Comparison of ENCODE assay signal across 8 cellular contexts in the genomic region with DNA sequence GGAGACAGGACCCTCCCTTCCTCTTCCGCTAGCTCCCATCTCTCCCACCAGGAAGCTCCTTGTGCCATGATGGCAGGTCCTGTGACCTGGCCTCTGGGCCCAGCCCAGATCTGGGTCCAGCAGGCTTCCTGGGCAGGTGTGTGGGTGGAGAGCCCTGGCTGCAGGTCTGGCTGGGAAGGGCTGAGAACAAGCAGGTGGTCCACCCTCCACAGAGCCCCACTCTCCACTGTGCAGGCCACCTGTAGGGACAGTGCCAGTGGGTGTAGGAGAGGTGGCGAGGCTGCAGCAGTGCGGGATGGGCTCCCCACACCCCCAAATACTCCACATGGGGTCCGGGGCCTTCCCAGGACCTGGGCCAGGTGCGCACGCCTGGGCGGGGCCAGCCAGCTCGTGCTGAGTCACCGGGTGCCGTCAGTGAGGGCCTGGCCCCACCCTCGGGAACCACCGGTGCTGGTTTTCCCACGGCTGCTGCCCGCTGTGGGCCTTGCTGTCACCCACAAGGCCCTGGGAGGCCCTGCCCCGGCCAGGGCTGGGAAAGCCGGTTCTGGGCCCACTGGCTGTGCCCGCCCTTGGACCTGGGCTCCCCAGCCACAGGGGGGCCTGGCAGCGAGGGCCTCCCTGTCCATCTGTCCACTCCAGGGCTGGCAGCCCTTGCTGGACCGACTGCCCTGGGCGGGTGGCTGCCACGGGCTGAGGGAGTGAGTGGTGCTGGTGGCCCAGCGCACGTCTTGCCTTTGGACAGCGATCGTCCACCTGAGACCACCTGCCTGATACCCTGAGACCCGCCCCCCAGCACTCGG. TPM values are rescaled to one million over a fixed set of nuclear protein-coding genes. Genes with fewer than 3 reads are reported as not detected.
A peak's percentile ranks its signal among the peaks of the same experiment; 100 is the strongest.
DNase-seq lines count a peak whose midpoint lies in the region; ATAC-seq, FAIRE-seq and TF ChIP-seq lines count a peak whose summit lies in the region.

No MANE protein-coding gene starts in this region.

- no peak overlapping the region for H3K27ac Mint-ChIP-seq in activated naive CD8-positive, alpha-beta T cell treated with anti-CD3 and anti-CD28 coated beads, Interleukin-2, amount 10 ng/mL, durations not matched to agents 7 days and 5 days
- no peak overlapping the region for H3K27ac Mint-ChIP-seq in activated naive CD8-positive, alpha-beta T cell treated with anti-CD3 and anti-CD28 coated beads for 36 hours

- H3K4me2 ChIP-seq in PC-9 = peak overlapping the region; percentile 80

- H3K4me1 Mint-ChIP-seq in activated naive CD8-positive, alpha-beta T cell treated with anti-CD3 and anti-CD28 coated beads, Interleukin-2, amount 10 ng/mL, durations not matched to agents 7 days and 5 days = peaks cover 2% of the 10 kb centered on the region
- H3K4me1 Mint-ChIP-seq in activated naive CD8-positive, alpha-beta T cell treated with anti-CD3 and anti-CD28 coated beads for 36 hours = peaks cover 5% of the 10 kb centered on the region

- no peaks in the 10 kb centered on the region for H3K36me3 Mint-ChIP-seq in activated naive CD8-positive, alpha-beta T cell treated with anti-CD3 and anti-CD28 coated beads, Interleukin-2, amount 10 ng/mL, durations not matched to agents 7 days and 5 days
- H3K36me3 Mint-ChIP-seq in activated naive CD8-positive, alpha-beta T cell treated with anti-CD3 and anti-CD28 coated beads for 36 hours = no peaks in the 10 kb centered on the region

- BruUV-seq in PC-9 (replicated peaks; lab: Mats Ljungman, UMichigan) = TSS peak; percentile 59

- peaks cover 22% of the 10 kb centered on the region; the same call in 1 of the 2 replicates for H3F3A ChIP-seq in PC-9 (ENCODE audit: insufficient read depth, low read depth)

- H3K27ac ChIP-seq in PC-9 (peak overlapping the region; percentile 96), temporal lobe (ENCODE audit: low read depth, low read length) (peak overlapping the region; percentile 17)

- H3K9me3 ChIP-seq in PC-9 (ENCODE audit: insufficient read depth, low read depth) = no peaks in the 10 kb centered on the region

- peak overlapping the region; percentile 35; the same call in 1 of the 2 replicates for H3K4me3 ChIP-seq in PC-9

- CTCF ChIA-PET in PC-9 (lab: Charles Lee) = interaction anchor here (0.6 to 1.8 kb wide), 3 partner anchors 8 to 75 kb away, joined by 4 to 7 read pairs (median 5); partner anchors contain the start of gene NRARP

- H3K4me1 ChIP-seq in PC-9 (replicated peaks; ENCODE audit: insufficient read depth) = peaks cover 48% of the 10 kb centered on the region

- no peaks in the 10 kb centered on the region for H3K36me3 ChIP-seq in PC-9 (ENCODE audit: low read depth)

- peak; percentile 47 for DNase-seq in activated naive CD8-positive, alpha-beta T cell treated with anti-CD3 and anti-CD28 coated beads, Interleukin-2, amount 10 ng/mL, durations not matched to agents 7 days and 5 days
- DNase-seq in activated naive CD8-positive, alpha-beta T cell treated with anti-CD3 and anti-CD28 coated beads for 36 hours = no peak
- DNase-seq in PC-9 (peak; percentile 92 to 99), frontal cortex (ENCODE audit: low spot score in 2 of 2) (peak; percentile 38 to 40), NCI-H446 treated with DMSO at 0.1 percent for 48 hours (lab: John Stamatoyannopoulos, UW) (no peak), activated gamma-delta T cell treated with Interleukin-2 at 50 U/mL for 16 hours (no peak)

- FAIRE-seq in frontal cortex (lab: Jason Lieb, UNC) = no peak

- no peak overlapping the region for H2AFZ ChIP-seq in PC-9

- H3K9me2 ChIP-seq in PC-9 (ENCODE audit: insufficient read depth) = no peaks in the 10 kb centered on the region

- H4K20me1 ChIP-seq in PC-9 (ENCODE audit: insufficient read depth) = no peaks in the 10 kb centered on the region

- no peaks in the 10 kb centered on the region for H3K9me3 Mint-ChIP-seq in activated naive CD8-positive, alpha-beta T cell treated with anti-CD3 and anti-CD28 coated beads, Interleukin-2, amount 10 ng/mL, durations not matched to agents 7 days and 5 days
- no peaks in the 10 kb centered on the region for H3K9me3 Mint-ChIP-seq in activated naive CD8-positive, alpha-beta T cell treated with anti-CD3 and anti-CD28 coated beads for 36 hours

- ATAC-seq in activated naive CD8-positive, alpha-beta T cell treated with anti-CD3 and anti-CD28 coated beads, Interleukin-2, amount 10 ng/mL, durations not matched to agents 7 days and 5 days (ENCODE audit: low read depth) = no peak
- ATAC-seq in GM19035 (IDR thresholded peaks at IDR 0.05; ENCODE audit: unreplicated experiment) = no peak

- H3K4me3 Mint-ChIP-seq in activated naive CD8-positive, alpha-beta T cell treated with anti-CD3 and anti-CD28 coated beads, Interleukin-2, amount 10 ng/mL, durations not matched to agents 7 days and 5 days = no peak overlapping the region
- no peak overlapping the region for H3K4me3 Mint-ChIP-seq in activated naive CD8-positive, alpha-beta T cell treated with anti-CD3 and anti-CD28 coated beads for 36 hours

- H3K79me2 ChIP-seq in PC-9 (ENCODE audit: low read depth) = no peaks in the 10 kb centered on the region

- POLR2A ChIA-PET in activated naive CD8-positive, alpha-beta T cell treated with anti-CD3 and anti-CD28 coated beads, Interleukin-2, amount 10 ng/mL, durations not matched to agents 7 days and 5 days (lab: Charles Lee) = interaction anchor here (0.5 to 1.4 kb wide), 2 partner anchors 9 to 321 kb away, joined by 3 to 4 read pairs; no protein-coding TSS in a partner anchor
- POLR2A ChIA-PET in PC-9 (lab: Charles Lee; ENCODE audit: unreplicated experiment) = interaction anchor here (0.6 to 1.5 kb wide), 4 partner anchors 9 to 1259 kb away, joined by 3 to 12 read pairs (median 6); partner anchors contain the start of genes NRARP, PNPLA7 and TUBB4B

- no peak for TF ChIP-seq CTCF in PC-9 (conservative IDR thresholded peaks at IDR 0.05)

- no peaks in the 10 kb centered on the region for H3K27me3 ChIP-seq in PC-9 (ENCODE audit: insufficient read depth, low read depth)

- H3K27me3 Mint-ChIP-seq in activated naive CD8-positive, alpha-beta T cell treated with anti-CD3 and anti-CD28 coated beads, Interleukin-2, amount 10 ng/mL, durations not matched to agents 7 days and 5 days = no peaks in the 10 kb centered on the region
- H3K27me3 Mint-ChIP-seq in activated naive CD8-positive, alpha-beta T cell treated with anti-CD3 and anti-CD28 coated beads for 36 hours = peaks cover under 1% of the 10 kb centered on the region

- intact Hi-C loops in PC-9 (cut with micrococcal nuclease; ENCODE audit: unreplicated experiment) = no loop called here

RNA-seq across cellular contexts. Expression of gene NRARP, which starts 9.3 kb away (rescaled TPM):
- 1 to 10 TPM; 1.2 to 1.7 TPM for total RNA-seq in activated naive CD8-positive, alpha-beta T cell treated with anti-CD3 and anti-CD28 coated beads, Interleukin-2, amount 10 ng/mL, durations not matched to agents 7 days and 5 days
- 1 to 10 TPM; 5.0 to 5.3 TPM for total RNA-seq in activated naive CD8-positive, alpha-beta T cell treated with anti-CD3 and anti-CD28 coated beads for 36 hours
- total RNA-seq in PC-9 (2021) = 20.6 and 25.8 TPM in 2 replicates
- total RNA-seq in frontal cortex = 3.7 TPM
- total RNA-seq in temporal lobe = 2.7 TPM

RNA-seq across cellular contexts. Expression of gene TOR4A, which starts 33.8 kb away (rescaled TPM):
- 1 to 10 TPM; 8.1 to 8.2 TPM for total RNA-seq in activated naive CD8-positive, alpha-beta T cell treated with anti-CD3 and anti-CD28 coated beads, Interleukin-2, amount 10 ng/mL, durations not matched to agents 7 days and 5 days
- 1 to 10 TPM; 3.6 to 3.9 TPM for total RNA-seq in activated naive CD8-positive, alpha-beta T cell treated with anti-CD3 and anti-CD28 coated beads for 36 hours
- 48.9 and 59.9 TPM in 2 replicates for total RNA-seq in PC-9 (2021)
- total RNA-seq in frontal cortex = 0.41 TPM
- total RNA-seq in temporal lobe = 0.49 TPM

RNA-seq across cellular contexts. Expression of gene NELFB, which starts 56.2 kb away (rescaled TPM):
- total RNA-seq in activated naive CD8-positive, alpha-beta T cell treated with anti-CD3 and anti-CD28 coated beads, Interleukin-2, amount 10 ng/mL, durations not matched to agents 7 days and 5 days = 10 to 100 TPM; 58.7 to 63.1 TPM
- total RNA-seq in activated naive CD8-positive, alpha-beta T cell treated with anti-CD3 and anti-CD28 coated beads for 36 hours = 10 to 100 TPM; 54.4 to 56.4 TPM
- total RNA-seq in PC-9 (2021) = 94.2 and 103 TPM in 2 replicates
- 36.7 TPM for total RNA-seq in frontal cortex
- 32.2 TPM for total RNA-seq in temporal lobe

Comparison
In these comparisons a context has a peak if more than half of its experiments do, and no peak if none do; other contexts are left out.
1. DNase-seq: peak in activated naive CD8-positive, alpha-beta T cell treated with anti-CD3 and anti-CD28 coated beads, Interleukin-2, amount 10 ng/mL, durations not matched to agents 7 days and 5 days (single experiment), PC-9 (2 of 2) and frontal cortex (2 of 2); none in activated naive CD8-positive, alpha-beta T cell treated with anti-CD3 and anti-CD28 coated beads for 36 hours (single experiment), NCI-H446 treated with DMSO at 0.1 percent for 48 hours (single experiment) and activated gamma-delta T cell treated with Interleukin-2 at 50 U/mL for 16 hours (single experiment).